ENCODE assay signal across 8 cellular contexts in the genomic region with DNA sequence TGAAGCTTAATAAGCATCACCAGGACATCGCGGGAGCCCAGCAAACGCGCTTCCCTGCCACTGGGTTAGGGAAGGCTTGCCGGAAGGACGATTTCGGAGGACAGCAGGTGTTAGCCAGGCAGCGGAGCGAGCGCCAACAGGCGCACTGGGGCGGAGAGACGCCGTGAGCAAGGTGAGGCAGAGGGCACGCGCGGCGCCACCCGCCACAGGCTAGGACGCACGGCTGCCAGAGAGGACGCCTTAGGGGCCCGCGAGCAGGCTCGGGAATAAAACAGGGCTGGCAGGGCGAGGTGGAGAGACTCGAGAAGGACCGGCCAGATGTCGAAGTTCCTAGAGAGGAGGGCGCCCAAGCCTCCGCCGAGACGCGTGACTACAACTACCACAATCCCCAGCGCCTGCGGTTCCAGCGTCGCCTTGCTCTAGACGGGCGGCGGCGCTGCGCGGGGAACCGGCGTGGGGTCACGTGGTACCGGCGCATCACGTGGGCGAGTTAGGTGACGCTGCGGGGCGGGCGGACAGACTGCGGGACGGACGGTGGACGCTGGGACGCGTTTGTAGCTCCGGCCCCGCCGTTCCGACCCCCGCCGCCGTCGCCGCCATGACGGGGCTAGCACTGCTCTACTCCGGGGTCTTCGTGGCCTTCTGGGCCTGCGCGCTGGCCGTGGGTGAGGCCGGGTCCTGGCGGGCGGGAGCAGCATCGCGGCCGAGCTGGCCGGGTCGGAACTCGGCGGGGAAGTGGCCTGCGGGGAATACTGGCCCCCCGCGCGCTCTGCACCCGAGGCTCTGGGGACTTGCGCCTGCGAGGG. TPM values are rescaled to one million over a fixed set of nuclear protein-coding genes. Genes with fewer than 3 reads are reported as not detected.
DNase-seq lines count a peak whose midpoint lies in the region; ATAC-seq and TF ChIP-seq lines count a peak whose summit lies in the region.

ATP6V0B (plus strand) TSS at position 518 of the 806 bp plus-strand sequence; CDS start at position 599, 81 bp downstream.

- H3K9me3 ChIP-seq in mucosa of stomach (ENCODE audit: control insufficient read depth, low read length) = no peaks in the 10 kb centered on the region

- ATAC-seq in GM21723 (IDR thresholded peaks at IDR 0.05; ENCODE audit: unreplicated experiment) = peak; percentile 61

- peak; percentile 92 for TF ChIP-seq POLR2A in erythroblast (IDR thresholded peaks at IDR 0.05; ENCODE audit: low read length)

- DNase-seq in DMS53 treated with DMSO at 0.1 percent for 48 hours (lab: John Stamatoyannopoulos, UW; ENCODE audit: unreplicated experiment) (peak; percentile 90), KG1 (lab: John Stamatoyannopoulos, UW) (peak; percentile 91), erythroblast (lab: John Stamatoyannopoulos, UW) (peak; percentile 96 to 98)
- peak; percentile 97 for DNase-seq in activated T-cell treated with anti-CD3 and anti-CD28 coated beads, Interleukin-2, amount 50 U/mL, for 24 hours
- peak; percentile 98 for DNase-seq in stimulated activated CD8-positive, alpha-beta memory T cell treated with anti-CD3 and anti-CD28 coated beads, Interleukin-4, amount 100 ng/mL, for 48 hours

- peaks cover 84% of the 10 kb centered on the region for H3K36me3 Mint-ChIP-seq in activated T-cell treated with anti-CD3 and anti-CD28 coated beads, Interleukin-2, amount 50 U/mL, for 24 hours (ENCODE audit: low read depth)

- peak within 1 kb of the TSS; percentile 88 for H3K4me3 ChIP-seq in mucosa of stomach (ENCODE audit: low read length)

- no peaks in the 10 kb centered on the region for H3K9me3 Mint-ChIP-seq in activated T-cell treated with anti-CD3 and anti-CD28 coated beads, Interleukin-2, amount 50 U/mL, for 24 hours

- H3K27me3 ChIP-seq in mucosa of stomach (ENCODE audit: control insufficient read depth, insufficient read depth, low read length) = no peaks in the 10 kb centered on the region

- H3K9ac ChIP-seq in mucosa of stomach (ENCODE audit: low read length) = peak within 1 kb of the TSS; percentile 90

- peaks cover 62% of the 10 kb centered on the region for H3K4me1 Mint-ChIP-seq in activated T-cell treated with anti-CD3 and anti-CD28 coated beads, Interleukin-2, amount 50 U/mL, for 24 hours (ENCODE audit: low read depth)

- peaks cover 40% of the 10 kb centered on the region for H3K4me1 ChIP-seq in mucosa of stomach (ENCODE audit: control insufficient read depth, insufficient read depth, low read length)

- H3K4me3 Mint-ChIP-seq in activated T-cell treated with anti-CD3 and anti-CD28 coated beads, Interleukin-2, amount 50 U/mL, for 24 hours = peak within 1 kb of the TSS; percentile 90

- no peaks in the 10 kb centered on the region for H3K27me3 Mint-ChIP-seq in activated T-cell treated with anti-CD3 and anti-CD28 coated beads, Interleukin-2, amount 50 U/mL, for 24 hours

- peaks cover 6% of the 10 kb centered on the region for H3K36me3 ChIP-seq in mucosa of stomach (ENCODE audit: control insufficient read depth, insufficient read depth, low read length)

- H3K27ac Mint-ChIP-seq in activated T-cell treated with anti-CD3 and anti-CD28 coated beads, Interleukin-2, amount 50 U/mL, for 24 hours = peak within 1 kb of the TSS; percentile 93

TF ChIP-seq in PFSK-1, 5 proteins besides CTCF, POLR2A, EP300 and RAD21:
- TF ChIP-seq REST (IDR thresholded peaks at IDR 0.05; ENCODE audit: insufficient read depth in 1 of 2, low read depth in 2 of 2, low read length in 2 of 2) = 0 out of 4 replicates have a peak, but pooled peaks have one; percentile 5
- peak; percentile 70 for TF ChIP-seq POLR2AphosphoS5 (IDR thresholded peaks at IDR 0.05; ENCODE audit: low read depth, low read length)
- 0 out of 2 replicates have a peak, but pooled peaks have one; percentile 50 for TF ChIP-seq SIN3A (IDR thresholded peaks at IDR 0.05; ENCODE audit: borderline replicate concordance, insufficient read depth, low read length)
- peak; percentile 48; the same call in 1 of the 2 replicates for TF ChIP-seq TAF1 (IDR thresholded peaks at IDR 0.05; ENCODE audit: borderline replicate concordance, insufficient read depth, low read length)
- peak; percentile 88 for TF ChIP-seq FOXP2 (optimal IDR thresholded peaks at IDR 0.05; ENCODE audit: borderline replicate concordance, extremely low read depth, extremely low read length, insufficient read depth)

RNA-seq across cellular contexts. Expression of gene ATP6V0B, which starts in this region (rescaled TPM):
- polyA plus RNA-seq in PFSK-1 (2012; ENCODE audit: insufficient read length, low read depth) = 314 TPM

Comparison
In these comparisons a context has a peak if more than half of its experiments do, and no peak if none do; other contexts are left out.
1. Peak in every context shown above with its lines: DNase-seq, ATAC-seq and H3K4me3 ChIP-seq.